18 cellular contexts compared by ENCODE assay signal in genomic region chr10:133418289-133418993, GRCh38. TPM values are rescaled to one million over a fixed set of nuclear protein-coding genes. Genes with fewer than 3 reads are reported as not detected.
DNase-seq lines count a peak whose midpoint lies in the region; ATAC-seq and TF ChIP-seq lines count a peak whose summit lies in the region.
"Had no signal": no experiment of that assay in that cellular context is flagged by ENCODE, and none has a peak within 500 bp of the region (broad histone marks: within the 10 kb centered on the region; RNA-seq: fewer than 3 reads in every experiment).

No MANE protein-coding gene starts in this region.

- H3K9me3 ChIP-seq in lower lobe of right lung = no peaks in the 10 kb centered on the region

- H3K9me3 Mint-ChIP-seq in activated naive CD8-positive, alpha-beta T cell treated with anti-CD3 and anti-CD28 coated beads for 36 hours = peaks cover 6% of the 10 kb centered on the region
- H3K9me3 Mint-ChIP-seq in activated naive CD8-positive, alpha-beta T cell treated with anti-CD3 and anti-CD28 coated beads, Interleukin-2, amount 50 U/mL, for 24 hours = peaks cover 7% of the 10 kb centered on the region
- peaks cover 0 to 1% of the 10 kb centered on the region in 2 donors for H3K9me3 Mint-ChIP-seq in natural killer cell
- H3K9me3 Mint-ChIP-seq in activated naive CD4-positive, alpha-beta T cell treated with anti-CD3 and anti-CD28 coated beads for 36 hours = peaks cover 9% of the 10 kb centered on the region

- H3K4me1 ChIP-seq in lower lobe of right lung = no peaks in the 10 kb centered on the region

- peaks cover under 1% of the 10 kb centered on the region for H3K27me3 Mint-ChIP-seq in activated naive CD8-positive, alpha-beta T cell treated with anti-CD3 and anti-CD28 coated beads for 36 hours
- H3K27me3 Mint-ChIP-seq in activated naive CD8-positive, alpha-beta T cell treated with anti-CD3 and anti-CD28 coated beads, Interleukin-2, amount 50 U/mL, for 24 hours = peaks cover 3% of the 10 kb centered on the region
- no peaks in the 10 kb centered on the region for H3K27me3 Mint-ChIP-seq in natural killer cell (ENCODE audit: low read depth in 2 of 2)
- H3K27me3 Mint-ChIP-seq in activated naive CD4-positive, alpha-beta T cell treated with anti-CD3 and anti-CD28 coated beads for 36 hours (ENCODE audit: low read depth) = no peaks in the 10 kb centered on the region

- no peaks in the 10 kb centered on the region for H3K4me1 Mint-ChIP-seq in activated naive CD8-positive, alpha-beta T cell treated with anti-CD3 and anti-CD28 coated beads for 36 hours
- no peaks in the 10 kb centered on the region for H3K4me1 Mint-ChIP-seq in activated naive CD8-positive, alpha-beta T cell treated with anti-CD3 and anti-CD28 coated beads, Interleukin-2, amount 50 U/mL, for 24 hours
- H3K4me1 Mint-ChIP-seq in natural killer cell = peaks cover 0 to 13% of the 10 kb centered on the region in 2 donors
- peaks cover 2% of the 10 kb centered on the region for H3K4me1 Mint-ChIP-seq in activated naive CD4-positive, alpha-beta T cell treated with anti-CD3 and anti-CD28 coated beads for 36 hours (ENCODE audit: low read depth)
- H3K4me1 Mint-ChIP-seq: CD14-positive monocyte, GM23338, H9 had no signal

- no peak for ATAC-seq in activated naive CD8-positive, alpha-beta T cell treated with anti-CD3 and anti-CD28 coated beads, Interleukin-2, amount 50 U/mL, for 24 hours
- no peak for ATAC-seq in lower lobe of right lung
- ATAC-seq in natural killer cell = no peak
- ATAC-seq: CD8-positive, alpha-beta T cell; GM23338 had no signal

- H3K27ac Mint-ChIP-seq in activated naive CD8-positive, alpha-beta T cell treated with anti-CD3 and anti-CD28 coated beads for 36 hours = peak overlapping the region; percentile 34
- no peak overlapping the region for H3K27ac Mint-ChIP-seq in activated naive CD8-positive, alpha-beta T cell treated with anti-CD3 and anti-CD28 coated beads, Interleukin-2, amount 50 U/mL, for 24 hours
- H3K27ac Mint-ChIP-seq in natural killer cell = no peak overlapping the region
- H3K27ac Mint-ChIP-seq in activated naive CD4-positive, alpha-beta T cell treated with anti-CD3 and anti-CD28 coated beads for 36 hours = no peak overlapping the region
- H3K27ac Mint-ChIP-seq: CD8-positive, alpha-beta T cell; GM23338 had no signal

- H3K36me3 ChIP-seq in H7 (replicated peaks; ENCODE audit: control insufficient read depth, insufficient read depth, low read length) (no peaks in the 10 kb centered on the region; the same call in none of the 2 replicates), lower lobe of right lung (peaks cover 28% of the 10 kb centered on the region)

- no peak for DNase-seq in activated naive CD8-positive, alpha-beta T cell treated with anti-CD3 and anti-CD28 coated beads for 36 hours
- DNase-seq in activated naive CD8-positive, alpha-beta T cell treated with anti-CD3 and anti-CD28 coated beads, Interleukin-2, amount 50 U/mL, for 24 hours = no peak
- DNase-seq in H7 (peak; percentile 13), lower lobe of right lung (peak; percentile 34), posterior vena cava (ENCODE audit: low spot score) (peak; percentile 72), natural killer cell (no peak), HUDEP-2 (lab: John Stamatoyannopoulos, UW; ENCODE audit: unreplicated experiment in 76 of 76) (no peak)
- no peak for DNase-seq in activated naive CD4-positive, alpha-beta T cell treated with anti-CD3 and anti-CD28 coated beads for 36 hours
- DNase-seq: CD8-positive, alpha-beta T cell; COR-L47; DMS153; DMS79 treated with DMSO at 0.1 percent for 48 hours; EL; H9 had no signal

- H3K4me3 ChIP-seq in H7 (ENCODE audit: insufficient read depth, low read depth, low read length) (no peak overlapping the region), lower lobe of right lung (no peak overlapping the region)
- H3K4me3 ChIP-seq: GM23338 had no signal

- intact Hi-C loops in lower lobe of right lung (cut with DNase I) (no loop called here), posterior vena cava (cut with DNase I) (no loop called here), natural killer cell (cut with micrococcal nuclease) (no loop called here)
- intact Hi-C loops in activated naive CD4-positive, alpha-beta T cell treated with anti-CD3 and anti-CD28 coated beads for 36 hours (cut with micrococcal nuclease) = no loop called here

- H3K27ac ChIP-seq in lower lobe of right lung = no peak overlapping the region
- H3K27ac ChIP-seq: 22Rv1 had no signal

- TF ChIP-seq CTCF in lower lobe of right lung (IDR thresholded peaks at IDR 0.05) = no peak
- TF ChIP-seq CTCF in natural killer cell (IDR thresholded peaks at IDR 0.05) = no peak

- CTCF ChIA-PET in activated naive CD4-positive, alpha-beta T cell treated with anti-CD3 and anti-CD28 coated beads for 36 hours (lab: Charles Lee) = no interaction called here

- H3K27me3 ChIP-seq in H7 (ENCODE audit: control insufficient read depth, insufficient read depth, low read length) (peaks cover 8% of the 10 kb centered on the region), lower lobe of right lung (ENCODE audit: low read depth) (no peaks in the 10 kb centered on the region)

- H3K4me3 Mint-ChIP-seq in activated naive CD8-positive, alpha-beta T cell treated with anti-CD3 and anti-CD28 coated beads for 36 hours = no peak overlapping the region
- no peak overlapping the region for H3K4me3 Mint-ChIP-seq in activated naive CD8-positive, alpha-beta T cell treated with anti-CD3 and anti-CD28 coated beads, Interleukin-2, amount 50 U/mL, for 24 hours
- H3K4me3 Mint-ChIP-seq in natural killer cell = no peak overlapping the region
- no peak overlapping the region for H3K4me3 Mint-ChIP-seq in activated naive CD4-positive, alpha-beta T cell treated with anti-CD3 and anti-CD28 coated beads for 36 hours
- H3K4me3 Mint-ChIP-seq: CD14-positive monocyte; CD8-positive, alpha-beta T cell; GM23338; H9 had no signal

- peaks cover 32% of the 10 kb centered on the region for H3K36me3 Mint-ChIP-seq in activated naive CD8-positive, alpha-beta T cell treated with anti-CD3 and anti-CD28 coated beads for 36 hours
- peaks cover 26% of the 10 kb centered on the region for H3K36me3 Mint-ChIP-seq in activated naive CD8-positive, alpha-beta T cell treated with anti-CD3 and anti-CD28 coated beads, Interleukin-2, amount 50 U/mL, for 24 hours (ENCODE audit: low read depth)
- peaks cover 4% of the 10 kb centered on the region for H3K36me3 Mint-ChIP-seq in natural killer cell
- peaks cover 28% of the 10 kb centered on the region for H3K36me3 Mint-ChIP-seq in activated naive CD4-positive, alpha-beta T cell treated with anti-CD3 and anti-CD28 coated beads for 36 hours (ENCODE audit: low read depth)

RNA-seq across cellular contexts. Expression of gene SPRN, which starts 6.0 kb away (rescaled TPM):
- not detected for total RNA-seq in activated naive CD8-positive, alpha-beta T cell treated with anti-CD3 and anti-CD28 coated beads for 36 hours
- 0.18 TPM in 1 of 2 replicates, not detected in the other for total RNA-seq in H7 (2014; rRNA removed; shearing (Covaris generic))
- total RNA-seq in lower lobe of right lung (not detected), posterior vena cava (under 1 TPM; 0.14 to 0.19 TPM), natural killer cell (not detected)
- total RNA-seq in activated naive CD4-positive, alpha-beta T cell treated with anti-CD3 and anti-CD28 coated beads for 36 hours = not detected
- total RNA-seq: A673; CD8-positive, alpha-beta T cell had no signal

RNA-seq across cellular contexts. Expression of gene MTG1, which starts 24.5 kb away (rescaled TPM):
- 10 to 100 TPM; 50.2 to 51.6 TPM for total RNA-seq in activated naive CD8-positive, alpha-beta T cell treated with anti-CD3 and anti-CD28 coated beads for 36 hours
- total RNA-seq in H7 (2014; rRNA removed; shearing (Covaris generic)) = 31.5 and 52.6 TPM in 2 replicates
- total RNA-seq in lower lobe of right lung (41.7 TPM), posterior vena cava (10 to 100 TPM; 24.5 to 25.6 TPM), natural killer cell (10 to 100 TPM; 64.3 to 76.3 (median 67.1) TPM)
- 10 to 100 TPM; 31.6 to 32.9 TPM for total RNA-seq in activated naive CD4-positive, alpha-beta T cell treated with anti-CD3 and anti-CD28 coated beads for 36 hours

RNA-seq across cellular contexts. Expression of gene SCART1, which starts 35.3 kb away (rescaled TPM):
- under 1 TPM; 0.28 to 0.45 TPM for total RNA-seq in activated naive CD8-positive, alpha-beta T cell treated with anti-CD3 and anti-CD28 coated beads for 36 hours
- total RNA-seq in H7 (2014; rRNA removed; shearing (Covaris generic)) = 0.03 and 0.44 TPM in 2 replicates
- total RNA-seq in lower lobe of right lung (2.4 TPM), posterior vena cava (1 to 10 TPM; 2.9 to 3.4 TPM), natural killer cell (10 to 100 TPM in 1 of 3 donors, 1 to 10 TPM in 2; 8.6 to 13.8 (median 9.9) TPM)
- 1 to 10 TPM; 1.5 to 1.6 TPM for total RNA-seq in activated naive CD4-positive, alpha-beta T cell treated with anti-CD3 and anti-CD28 coated beads for 36 hours

RNA-seq across cellular contexts. Expression of gene PAOX, which starts 39.4 kb away (rescaled TPM):
- total RNA-seq in activated naive CD8-positive, alpha-beta T cell treated with anti-CD3 and anti-CD28 coated beads for 36 hours = 1 to 10 TPM; 4.6 to 4.7 TPM
- 1.3 and 4.1 TPM in 2 replicates for total RNA-seq in H7 (2014; rRNA removed; shearing (Covaris generic))
- 6.9 TPM for total RNA-seq in lower lobe of right lung
- 1 to 10 TPM; 2.8 to 3.5 TPM for total RNA-seq in posterior vena cava
- 1 to 10 TPM; 4.2 to 5.8 (median 5.5) TPM for total RNA-seq in natural killer cell
- total RNA-seq in activated naive CD4-positive, alpha-beta T cell treated with anti-CD3 and anti-CD28 coated beads for 36 hours = 1 to 10 TPM; 4.4 to 5.0 TPM

RNA-seq across cellular contexts. Expression of gene ECHS1, which starts 45.3 kb away (rescaled TPM):
- total RNA-seq in activated naive CD8-positive, alpha-beta T cell treated with anti-CD3 and anti-CD28 coated beads for 36 hours = 10 to 100 TPM; 58.1 to 62.2 TPM
- 88.2 and 108 TPM in 2 replicates for total RNA-seq in H7 (2014; rRNA removed; shearing (Covaris generic))
- total RNA-seq in lower lobe of right lung = 59.5 TPM
- 10 to 100 TPM; 38.8 to 47.3 TPM for total RNA-seq in posterior vena cava
- 10 to 100 TPM; 17.7 to 21.3 (median 19.9) TPM for total RNA-seq in natural killer cell
- 10 to 100 TPM; 45.8 to 48.7 TPM for total RNA-seq in activated naive CD4-positive, alpha-beta T cell treated with anti-CD3 and anti-CD28 coated beads for 36 hours

Comparison
In these comparisons a context has a peak if more than half of its experiments do, and no peak if none do; other contexts are left out.
1. DNase-seq: peak in H7 (single experiment), lower lobe of right lung (single experiment) and posterior vena cava (single experiment); none in activated naive CD8-positive, alpha-beta T cell treated with anti-CD3 and anti-CD28 coated beads for 36 hours (single experiment), activated naive CD8-positive, alpha-beta T cell treated with anti-CD3 and anti-CD28 coated beads, Interleukin-2, amount 50 U/mL, for 24 hours (single experiment), natural killer cell (single experiment), activated naive CD4-positive, alpha-beta T cell treated with anti-CD3 and anti-CD28 coated beads for 36 hours (single experiment) and HUDEP-2 (0 of 76).